23 cellular contexts compared by ENCODE assay signal in genomic region chr11:86758171-86758570, GRCh38.
"Had no signal": no experiment of that assay in that cellular context is flagged by ENCODE, and none has a peak within 500 bp of the region (broad histone marks: within the 10 kb centered on the region; RNA-seq: fewer than 3 reads in every experiment).

No MANE protein-coding gene starts in this region.

- H3K27ac ChIP-seq: colonic mucosa, epithelial cell of prostate, gastrocnemius medialis, heart right ventricle, left lung, lower lobe of right lung had no signal

- DNase-seq: colonic mucosa; cortex of kidney; effector CD8-positive, alpha-beta T cell; effector memory CD8-positive, alpha-beta T cell; endodermal cell; erythroblast; foreskin fibroblast; foreskin melanocyte; gastrocnemius medialis; glutamatergic neuron; head of caudate nucleus; heart right ventricle; hippocampal formation; left cardiac atrium; left lung; left ventricle myocardium superior; lower lobe of right lung; mesenchymal stem cell; mucosa of descending colon; naive B cell; naive thymus-derived CD8-positive, alpha-beta T cell had no signal

- H3K27me3 ChIP-seq: colonic mucosa, gastrocnemius medialis, heart right ventricle, left lung had no signal

- H3K4me1 ChIP-seq: colonic mucosa, gastrocnemius medialis, heart right ventricle, left lung, lower lobe of right lung had no signal

- H3K9me3 ChIP-seq: colonic mucosa, gastrocnemius medialis, heart right ventricle, left lung, lower lobe of right lung, mucosa of descending colon had no signal

- H3K36me3 ChIP-seq: colonic mucosa, gastrocnemius medialis, heart right ventricle, left lung, lower lobe of right lung had no signal

- ATAC-seq: effector memory CD8-positive, alpha-beta T cell; esophagus mucosa; gastrocnemius medialis; heart right ventricle; left cardiac atrium; left lung; left ventricle myocardium superior; lower lobe of right lung; mucosa of descending colon; naive thymus-derived CD8-positive, alpha-beta T cell had no signal

- H3K4me3 ChIP-seq: colonic mucosa, gastrocnemius medialis, heart right ventricle, left lung, lower lobe of right lung, mucosa of descending colon had no signal
